ENCODE assay signal across 1 cellular context in the genomic region with DNA sequence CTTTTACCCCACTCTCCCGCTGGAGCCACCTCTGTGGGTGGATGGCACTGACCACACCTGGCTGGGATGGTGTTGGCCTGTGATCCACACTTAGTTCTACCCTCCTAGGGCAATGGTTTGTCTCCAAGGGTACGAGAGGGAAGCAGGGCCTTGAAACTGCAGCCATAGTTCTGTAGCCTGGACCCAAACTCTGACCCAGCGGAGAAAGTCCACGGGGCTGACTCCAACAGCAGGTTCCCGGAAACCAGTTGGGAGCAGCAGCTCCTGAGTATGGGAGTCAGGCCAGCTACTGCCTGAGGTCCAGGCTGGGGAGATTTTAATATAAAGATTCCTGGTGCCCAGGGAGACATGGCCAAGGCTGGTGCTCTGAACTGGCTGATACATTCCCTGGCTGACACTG.
TF ChIP-seq lines count a peak whose summit lies in the region.

No MANE protein-coding gene starts in this region.

TF ChIP-seq in liver, 16 proteins besides CTCF, POLR2A, EP300 and RAD21 (continued from another document):
- TF ChIP-seq, protein P1, sequence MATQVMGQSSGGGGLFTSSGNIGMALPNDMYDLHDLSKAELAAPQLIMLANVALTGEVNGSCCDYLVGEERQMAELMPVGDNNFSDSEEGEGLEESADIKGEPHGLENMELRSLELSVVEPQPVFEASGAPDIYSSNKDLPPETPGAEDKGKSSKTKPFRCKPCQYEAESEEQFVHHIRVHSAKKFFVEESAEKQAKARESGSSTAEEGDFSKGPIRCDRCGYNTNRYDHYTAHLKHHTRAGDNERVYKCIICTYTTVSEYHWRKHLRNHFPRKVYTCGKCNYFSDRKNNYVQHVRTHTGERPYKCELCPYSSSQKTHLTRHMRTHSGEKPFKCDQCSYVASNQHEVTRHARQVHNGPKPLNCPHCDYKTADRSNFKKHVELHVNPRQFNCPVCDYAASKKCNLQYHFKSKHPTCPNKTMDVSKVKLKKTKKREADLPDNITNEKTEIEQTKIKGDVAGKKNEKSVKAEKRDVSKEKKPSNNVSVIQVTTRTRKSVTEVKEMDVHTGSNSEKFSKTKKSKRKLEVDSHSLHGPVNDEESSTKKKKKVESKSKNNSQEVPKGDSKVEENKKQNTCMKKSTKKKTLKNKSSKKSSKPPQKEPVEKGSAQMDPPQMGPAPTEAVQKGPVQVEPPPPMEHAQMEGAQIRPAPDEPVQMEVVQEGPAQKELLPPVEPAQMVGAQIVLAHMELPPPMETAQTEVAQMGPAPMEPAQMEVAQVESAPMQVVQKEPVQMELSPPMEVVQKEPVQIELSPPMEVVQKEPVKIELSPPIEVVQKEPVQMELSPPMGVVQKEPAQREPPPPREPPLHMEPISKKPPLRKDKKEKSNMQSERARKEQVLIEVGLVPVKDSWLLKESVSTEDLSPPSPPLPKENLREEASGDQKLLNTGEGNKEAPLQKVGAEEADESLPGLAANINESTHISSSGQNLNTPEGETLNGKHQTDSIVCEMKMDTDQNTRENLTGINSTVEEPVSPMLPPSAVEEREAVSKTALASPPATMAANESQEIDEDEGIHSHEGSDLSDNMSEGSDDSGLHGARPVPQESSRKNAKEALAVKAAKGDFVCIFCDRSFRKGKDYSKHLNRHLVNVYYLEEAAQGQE (IDR thresholded peaks at IDR 0.05) = peak; percentile 76
- TF ChIP-seq, protein P2, sequence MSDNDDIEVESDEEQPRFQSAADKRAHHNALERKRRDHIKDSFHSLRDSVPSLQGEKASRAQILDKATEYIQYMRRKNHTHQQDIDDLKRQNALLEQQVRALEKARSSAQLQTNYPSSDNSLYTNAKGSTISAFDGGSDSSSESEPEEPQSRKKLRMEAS (IDR thresholded peaks at IDR 0.05) = peak; percentile 96
- TF ChIP-seq JUND (IDR thresholded peaks at IDR 0.05) = peak; percentile 54 to 80
- TF ChIP-seq EGR1 (IDR thresholded peaks at IDR 0.05; ENCODE audit: low read depth in 2 of 2) = peak in 1 of 2 donors; percentile 87
- peak; percentile 46 for TF ChIP-seq FOXA1 (IDR thresholded peaks at IDR 0.05)
- TF ChIP-seq TAF1 (conservative IDR thresholded peaks at IDR 0.05) = no peak
- peak; percentile 96 for TF ChIP-seq SP1 (IDR thresholded peaks at IDR 0.05)
- TF ChIP-seq RXRA (IDR thresholded peaks at IDR 0.05) = peak; percentile 80 to 88
- peak in 1 of 2 donors; percentile 36 for TF ChIP-seq GABPA (IDR thresholded peaks at IDR 0.05 in 1 of 2, conservative IDR thresholded peaks at IDR 0.05 in 1 of 2)
- peak; percentile 100 for TF ChIP-seq HNF4A (conservative IDR thresholded peaks at IDR 0.05)
- TF ChIP-seq NR2F2 (IDR thresholded peaks at IDR 0.05) = peak; percentile 36
- TF ChIP-seq, protein P3, sequence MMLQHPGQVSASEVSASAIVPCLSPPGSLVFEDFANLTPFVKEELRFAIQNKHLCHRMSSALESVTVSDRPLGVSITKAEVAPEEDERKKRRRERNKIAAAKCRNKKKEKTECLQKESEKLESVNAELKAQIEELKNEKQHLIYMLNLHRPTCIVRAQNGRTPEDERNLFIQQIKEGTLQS (IDR thresholded peaks at IDR 0.05) = no peak
- peak; percentile 98 for TF ChIP-seq HNF4G (IDR thresholded peaks at IDR 0.05)
- TF ChIP-seq, protein P4, sequence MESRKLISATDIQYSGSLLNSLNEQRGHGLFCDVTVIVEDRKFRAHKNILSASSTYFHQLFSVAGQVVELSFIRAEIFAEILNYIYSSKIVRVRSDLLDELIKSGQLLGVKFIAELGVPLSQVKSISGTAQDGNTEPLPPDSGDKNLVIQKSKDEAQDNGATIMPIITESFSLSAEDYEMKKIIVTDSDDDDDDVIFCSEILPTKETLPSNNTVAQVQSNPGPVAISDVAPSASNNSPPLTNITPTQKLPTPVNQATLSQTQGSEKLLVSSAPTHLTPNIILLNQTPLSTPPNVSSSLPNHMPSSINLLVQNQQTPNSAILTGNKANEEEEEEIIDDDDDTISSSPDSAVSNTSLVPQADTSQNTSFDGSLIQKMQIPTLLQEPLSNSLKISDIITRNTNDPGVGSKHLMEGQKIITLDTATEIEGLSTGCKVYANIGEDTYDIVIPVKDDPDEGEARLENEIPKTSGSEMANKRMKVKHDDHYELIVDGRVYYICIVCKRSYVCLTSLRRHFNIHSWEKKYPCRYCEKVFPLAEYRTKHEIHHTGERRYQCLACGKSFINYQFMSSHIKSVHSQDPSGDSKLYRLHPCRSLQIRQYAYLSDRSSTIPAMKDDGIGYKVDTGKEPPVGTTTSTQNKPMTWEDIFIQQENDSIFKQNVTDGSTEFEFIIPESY (IDR thresholded peaks at IDR 0.05) = peak; percentile 81
